19 cellular contexts compared by ENCODE assay signal in genomic region chr2:210541280-210541902, GRCh38. TPM values are rescaled to one million over a fixed set of nuclear protein-coding genes. Genes with fewer than 3 reads are reported as not detected.
DNase-seq lines count a peak whose midpoint lies in the region; ATAC-seq, FAIRE-seq and TF ChIP-seq lines count a peak whose summit lies in the region.
"Had no signal": no experiment of that assay in that cellular context is flagged by ENCODE, and none has a peak within 500 bp of the region (broad histone marks: within the 10 kb centered on the region; RNA-seq: fewer than 3 reads in every experiment).

No MANE protein-coding gene starts in this region.

- DNase-seq in AG10803 (ENCODE audit: low read depth) (peak; percentile 37), LHCN-M2 (ENCODE audit: low read depth) (peak; percentile 15), choroid plexus epithelial cell (ENCODE audit: low read depth) (peak; percentile 44), HepG2 (ENCODE audit: low spot score) (peak; percentile 95), GM10248 (ENCODE audit: extremely low spot score) (no peak), GM19240 (ENCODE audit: insufficient read length, low spot score) (no peak)
- DNase-seq in activated CD8-positive, alpha-beta memory T cell treated with anti-CD3 and anti-CD28 coated beads for 24 hours, result no peak
- no peak for DNase-seq in CD8-positive, alpha-beta memory T cell
- DNase-seq: activated naive CD8-positive, alpha-beta T cell treated with anti-CD3 and anti-CD28 coated beads, Interleukin-2, amount 50 U/mL, for 24 hours; HFFc6; hypothalamus; midbrain; NCI-H2171; T-helper 2 cell had no signal

- H3K4me2 ChIP-seq in HepG2 (ENCODE audit: low read depth, low read length), result peak overlapping the region; percentile 72

- H3K27ac Mint-ChIP-seq in CD8-positive, alpha-beta memory T cell, result no peak overlapping the region
- H3K27ac Mint-ChIP-seq: activated naive CD8-positive, alpha-beta T cell treated with anti-CD3 and anti-CD28 coated beads, Interleukin-2, amount 50 U/mL, for 24 hours; activated T-helper 2 cell treated with anti-CD3 and anti-CD28 coated beads, Interferon-gamma antibody, Interleukin-2, Interleukin-4, amounts not matched to agents 10 μg/mL and 5 μg/mL and 100 μg/mL, durations not matched to agents 14 hours and 24 hours and 36 hours; HFFc6; IgD-negative memory B cell; stimulated activated naive CD8-positive, alpha-beta T cell treated with anti-CD3 and anti-CD28 coated beads, Interleukin-15, Interleukin-2, amounts not matched to agents 100 ng/mL and 50 ng/mL, for 24 hours had no signal

- no peaks in the 10 kb centered on the region for H3K79me2 ChIP-seq in HepG2 (ENCODE audit: insufficient read depth, low read length)

- no peak for TF ChIP-seq RAD21 in HepG2 (CRISPR knock-in tag; IDR thresholded peaks at IDR 0.05)

- H3K9ac ChIP-seq in HepG2 (ENCODE audit: insufficient read depth, low read depth, low read length), result no peak overlapping the region

- TF ChIP-seq CTCF in AG10803 (conservative IDR thresholded peaks at IDR 0.05; ENCODE audit: low read length) (no peak), choroid plexus epithelial cell (conservative IDR thresholded peaks at IDR 0.05; ENCODE audit: low read depth, low read length) (no peak), HepG2 (CRISPR knock-in tag; IDR thresholded peaks at IDR 0.05) (0 out of 2 replicates have a peak, but pooled peaks have one; percentile 9), GM10248 (IDR thresholded peaks at IDR 0.05; ENCODE audit: control extremely low read depth, extremely low read depth, low read depth, missing control alignments) (no peak)

- POLR2A ChIA-PET in HepG2 (lab: Yijun Ruan, JAX) (interaction anchor here (1.3 to 1.8 kb wide), 3 partner anchors 8 to 37 kb away, joined by 4 to 9 read pairs (median 7); no protein-coding TSS in a partner anchor), GM10248 (lab: Yijun Ruan, JAX) (no interaction called here)
- POLR2A ChIA-PET in CD8-positive, alpha-beta memory T cell (lab: Charles Lee), result no interaction called here

- BruUV-seq in HepG2 (replicated peaks; lab: Mats Ljungman, UMichigan), result no TSS peak

- no peak overlapping the region for H3K4me3 Mint-ChIP-seq in CD8-positive, alpha-beta memory T cell
- H3K4me3 Mint-ChIP-seq: activated naive CD8-positive, alpha-beta T cell treated with anti-CD3 and anti-CD28 coated beads, Interleukin-2, amount 50 U/mL, for 24 hours; HFFc6; IgD-negative memory B cell; stimulated activated naive CD8-positive, alpha-beta T cell treated with anti-CD3 and anti-CD28 coated beads, Interleukin-15, Interleukin-2, amounts not matched to agents 100 ng/mL and 50 ng/mL, for 24 hours had no signal

- H3K9me3 Mint-ChIP-seq in CD8-positive, alpha-beta memory T cell, result no peaks in the 10 kb centered on the region
- H3K9me3 Mint-ChIP-seq: activated naive CD8-positive, alpha-beta T cell treated with anti-CD3 and anti-CD28 coated beads, Interleukin-2, amount 50 U/mL, for 24 hours; activated T-helper 2 cell treated with anti-CD3 and anti-CD28 coated beads, Interferon-gamma antibody, Interleukin-2, Interleukin-4, amounts not matched to agents 10 μg/mL and 5 μg/mL and 100 μg/mL, durations not matched to agents 14 hours and 24 hours and 36 hours; HFFc6; IgD-negative memory B cell; stimulated activated naive CD8-positive, alpha-beta T cell treated with anti-CD3 and anti-CD28 coated beads, Interleukin-15, Interleukin-2, amounts not matched to agents 100 ng/mL and 50 ng/mL, for 24 hours had no signal

- peak; percentile 92 for FAIRE-seq in HepG2 (lab: Jason Lieb, UNC)

- H3K36me3 Mint-ChIP-seq in CD8-positive, alpha-beta memory T cell, result peaks cover 0 to 1% (median 0%) of the 10 kb centered on the region in 3 donors
- H3K36me3 Mint-ChIP-seq: IgD-negative memory B cell had no signal

- peak; percentile 60 to 98; a peak in 3 of 4 replicates for TF ChIP-seq EP300 in HepG2 (IDR thresholded peaks at IDR 0.05; ENCODE audit: low read depth in 2 of 2, low read length in 2 of 2)
- TF ChIP-seq EP300 in HepG2 (CRISPR knock-in tag; IDR thresholded peaks at IDR 0.05; ENCODE audit: borderline replicate concordance), result peak; percentile 84; the same call in 1 of the 2 replicates

- H3K36me3 ChIP-seq in HepG2 (replicated peaks in 1 of 2; ENCODE audit: control insufficient read depth in 1 of 2, insufficient read depth in 2 of 2, low read length in 2 of 2), result no peaks in the 10 kb centered on the region; a peak in 1 of 5 replicates
- no peaks in the 10 kb centered on the region for H3K36me3 ChIP-seq in CD8-positive, alpha-beta memory T cell (ENCODE audit: insufficient read depth, low read length)
- H3K36me3 ChIP-seq: cardiac muscle cell, esophagus muscularis mucosa had no signal

- peak in 1 of 2 experiments; percentile 40; a peak in 1 of 4 replicates for TF ChIP-seq POLR2A in HepG2 (IDR thresholded peaks at IDR 0.05; ENCODE audit: insufficient read depth in 1 of 2, low read depth in 2 of 2, low read length in 2 of 2)

- CTCF ChIA-PET in HepG2 (lab: Yijun Ruan, JAX; ENCODE audit: low intra/inter-chr PET ratio, low total read pairs) (no interaction called here), GM10248 (lab: Yijun Ruan, JAX) (interaction anchor here (0.9 to 1.3 kb wide), 3 partner anchors 9 to 38 kb away, joined by 3 to 9 read pairs (median 4); no protein-coding TSS in a partner anchor)
- CTCF ChIA-PET in CD8-positive, alpha-beta memory T cell (lab: Charles Lee), result no interaction called here

- ATAC-seq in HepG2, result peak; percentile 97
- ATAC-seq: activated naive CD8-positive, alpha-beta T cell treated with anti-CD3 and anti-CD28 coated beads, Interleukin-2, amount 50 U/mL, for 24 hours had no signal

- H3K4me1 ChIP-seq in HepG2 (ENCODE audit: insufficient read depth, low read length), result peaks cover 63% of the 10 kb centered on the region
- no peaks in the 10 kb centered on the region for H3K4me1 ChIP-seq in CD8-positive, alpha-beta memory T cell (ENCODE audit: insufficient read depth, low read length)
- H3K4me1 ChIP-seq: esophagus muscularis mucosa had no signal

- H3K9me3 ChIP-seq in HepG2 (ENCODE audit: low read length), result no peaks in the 10 kb centered on the region
- H3K9me3 ChIP-seq in CD8-positive, alpha-beta memory T cell (ENCODE audit: low read length), result no peaks in the 10 kb centered on the region
- H3K9me3 ChIP-seq: esophagus muscularis mucosa had no signal

- no peak overlapping the region for H3K4me3 ChIP-seq in AG10803 (ENCODE audit: low read length)
- H3K4me3 ChIP-seq in choroid plexus epithelial cell (ENCODE audit: low read depth, low read length), result no peak overlapping the region
- H3K4me3 ChIP-seq in HepG2 (replicated peaks in 1 of 3; ENCODE audit: insufficient read depth in 1 of 3, low read depth in 2 of 3, low read length in 3 of 3), result peak overlapping the region in 2 of 3 experiments; percentile 32; a peak in 2 of 6 replicates
- no peak overlapping the region for H3K4me3 ChIP-seq in CD8-positive, alpha-beta memory T cell (ENCODE audit: low read length)
- H3K4me3 ChIP-seq: cardiac muscle cell, esophagus muscularis mucosa had no signal

- 4% methylated on average over 3 of the region's 3 CpGs for WGBS in HepG2 (ENCODE audit: low lambda C conversion rate)

- H3K27me3 Mint-ChIP-seq in CD8-positive, alpha-beta memory T cell, result peaks cover 0 to 3% of the 10 kb centered on the region in 2 donors
- H3K27me3 Mint-ChIP-seq: IgD-negative memory B cell had no signal

- no peaks in the 10 kb centered on the region for H4K20me1 ChIP-seq in HepG2 (ENCODE audit: insufficient read depth, low read length)

- intact Hi-C loops in HepG2 (cut with micrococcal nuclease; ENCODE audit: unreplicated experiment), result loop anchor here (1.0 to 10.0 kb wide), 4 partner anchors 8 to 423 kb away; partner anchors contain the start of gene LANCL1

- in situ Hi-C loops in HepG2 (cut with HindIII; ENCODE audit: extremely low pct_ligation_motif_present, low pct_unique_long_range_greater_than_20kb), result no loop called here

- no peaks in the 10 kb centered on the region for H3K27me3 ChIP-seq in HepG2 (ENCODE audit: control insufficient read depth in 1 of 2, insufficient read depth in 2 of 2, low read length in 2 of 2)
- no peaks in the 10 kb centered on the region for H3K27me3 ChIP-seq in CD8-positive, alpha-beta memory T cell (ENCODE audit: insufficient read depth, low read length, poor library complexity, severe bottlenecking)
- H3K27me3 ChIP-seq: cardiac muscle cell, esophagus muscularis mucosa had no signal

- peak overlapping the region; percentile 80 for H3K27ac ChIP-seq in HepG2 (ENCODE audit: extremely low read length, insufficient read depth, low read length)
- no peak overlapping the region for H3K27ac ChIP-seq in CD8-positive, alpha-beta memory T cell (ENCODE audit: low read depth, low read length)
- H3K27ac ChIP-seq: cardiac muscle cell, esophagus muscularis mucosa had no signal

- H3K4me1 Mint-ChIP-seq in CD8-positive, alpha-beta memory T cell, result no peaks in the 10 kb centered on the region
- H3K4me1 Mint-ChIP-seq: activated naive CD8-positive, alpha-beta T cell treated with anti-CD3 and anti-CD28 coated beads, Interleukin-2, amount 50 U/mL, for 24 hours; IgD-negative memory B cell had no signal

- H2AFZ ChIP-seq in HepG2 (ENCODE audit: low read length), result no peak overlapping the region

RNA-seq across cellular contexts. Expression of gene CPS1, which starts 15.0 kb away (rescaled TPM):
- total RNA-seq in LHCN-M2 (2014; rRNA removed) (30.8 and 36.4 TPM in 2 replicates), HepG2 (2016; rRNA removed; fragmentation: Illumina TruSeq; extraction: Trizol) (44.9 and 51.7 TPM in 2 replicates)
- 6.7 TPM for polyA plus RNA-seq in LHCN-M2 (2012)
- 4.5 and 7.1 TPM in 2 replicates for total RNA-seq in HepG2 (2016; cell fraction: cytosol; rRNA removed; fragmentation: Illumina TruSeq; extraction: Trizol; ENCODE audit: low read depth)
- total RNA-seq in HepG2 (2016; cell fraction: insoluble cytoplasmic fraction; rRNA removed; fragmentation: Illumina TruSeq; extraction: Trizol), result 42.6 and 49.0 TPM in 2 replicates
- total RNA-seq in HepG2 (2016; cell fraction: membrane; rRNA removed; fragmentation: Illumina TruSeq; extraction: Trizol), result 22.1 and 24.3 TPM in 2 replicates
- total RNA-seq in HepG2 (2016; cell fraction: nucleus; rRNA removed; fragmentation: Illumina TruSeq; extraction: Trizol), result 47.7 and 52.3 TPM in 2 replicates
- polyA plus RNA-seq in HepG2 (2011; rRNA removed), result 17.6 and 24.4 TPM in 2 replicates
- 16.5 and 18.6 TPM in 2 replicates for polyA plus RNA-seq in HepG2 (2011; cell fraction: cytosol; rRNA removed)
- 16.9 and 18.9 TPM in 2 replicates for polyA plus RNA-seq in HepG2 (2011; cell fraction: nucleus; rRNA removed)
- polyA plus RNA-seq in HepG2 (2012), result 13.0 and 24.2 TPM in 2 replicates
- polyA plus RNA-seq in HepG2 (2016; cell fraction: cytosol; fragmentation: Illumina TruSeq; extraction: Trizol; ENCODE audit: low read depth), result 1.3 and 1.4 TPM in 2 replicates
- 22.9 and 25.1 TPM in 2 replicates for polyA plus RNA-seq in HepG2 (2016; cell fraction: insoluble cytoplasmic fraction; fragmentation: Illumina TruSeq; extraction: Trizol; ENCODE audit: low read depth)
- polyA plus RNA-seq in HepG2 (2016; cell fraction: membrane; fragmentation: Illumina TruSeq; extraction: Trizol; ENCODE audit: low read depth), result 7.7 and 8.8 TPM in 2 replicates
- 28.4 and 30.6 TPM in 2 replicates for polyA plus RNA-seq in HepG2 (2016; cell fraction: nucleus; fragmentation: Illumina TruSeq; extraction: Trizol; ENCODE audit: insufficient read depth, low read depth)
- polyA minus RNA-seq in HepG2 (2011; rRNA and poly(A)+ RNA removed; ENCODE audit: low replicate concordance), result 49.7 and 1,370 TPM in 2 replicates
- 44.2 and 46.4 TPM in 2 replicates for polyA minus RNA-seq in HepG2 (2011; cell fraction: cytosol; rRNA and poly(A)+ RNA removed)
- polyA minus RNA-seq in HepG2 (2011; cell fraction: nucleus; rRNA and poly(A)+ RNA removed), result 89.2 and 97.7 TPM in 2 replicates
- total RNA-seq in CD8-positive, alpha-beta memory T cell, result 1 to 10 TPM; 2.0 to 2.3 TPM
- not detected for polyA plus RNA-seq in CD8-positive, alpha-beta memory T cell
- polyA plus RNA-seq: IgD-negative memory B cell had no signal

Comparison
In these comparisons a context has a peak if more than half of its experiments do, and no peak if none do; other contexts are left out.
1. DNase-seq: peak in AG10803 (single experiment), LHCN-M2 (single experiment), choroid plexus epithelial cell (single experiment) and HepG2 (single experiment); none in GM10248 (single experiment), activated CD8-positive, alpha-beta memory T cell treated with anti-CD3 and anti-CD28 coated beads for 24 hours (single experiment), CD8-positive, alpha-beta memory T cell (0 of 5) and GM19240 (single experiment).
2. H3K4me3 ChIP-seq: peak in HepG2 (2 of 3); none in AG10803 (single experiment), choroid plexus epithelial cell (single experiment) and CD8-positive, alpha-beta memory T cell (single experiment).